In genomic region chr16:77410449-77410848, GRCh38 we compare ENCODE assay signal across 10 cellular contexts. TPM values are rescaled to one million over a fixed set of nuclear protein-coding genes. Genes with fewer than 3 reads are reported as not detected.
"Had no signal": no experiment of that assay in that cellular context is flagged by ENCODE, and none has a peak within 500 bp of the region (broad histone marks: within the 10 kb centered on the region; RNA-seq: fewer than 3 reads in every experiment).

No MANE protein-coding gene starts in this region.

- H3K27ac ChIP-seq: HL-60 had no signal

- H3K4me3 ChIP-seq: GM23338 had no signal

- H2AFZ ChIP-seq: GM23338 had no signal

- ATAC-seq: GM23338, HepG2 had no signal

- FAIRE-seq: H1, H54, HepG2 had no signal

- DNase-seq: H9, HCEC 1CT, HFFc6, IMR-90, KG1 had no signal

- H3K4me2 ChIP-seq: GM23338 had no signal

RNA-seq across cellular contexts. Expression of gene ADAMTS18, which starts 24.4 kb away (rescaled TPM):
- total RNA-seq: HepG2, HFFc6, IMR-90 had no signal
- polyA plus RNA-seq: IMR-90 had no signal
